In genomic region chr19:37926711-37927110, GRCh38 we compare ENCODE assay signal across 24 cellular contexts. TPM values are rescaled to one million over a fixed set of nuclear protein-coding genes. Genes with fewer than 3 reads are reported as not detected.
DNase-seq lines count a peak whose midpoint lies in the region; ATAC-seq, FAIRE-seq and TF ChIP-seq lines count a peak whose summit lies in the region.
"Had no signal": no experiment of that assay in that cellular context is flagged by ENCODE, and none has a peak within 500 bp of the region (broad histone marks: within the 10 kb centered on the region; RNA-seq: fewer than 3 reads in every experiment).

No MANE protein-coding gene starts in this region.

- H3K36me3 Mint-ChIP-seq in activated B cell treated with CpG ODN at 0.5 μM for 24 hours (ENCODE audit: low read depth): peaks cover 18% of the 10 kb centered on the region
- H3K36me3 Mint-ChIP-seq in CD8-positive, alpha-beta memory T cell: peaks cover 4 to 18% (median 12%) of the 10 kb centered on the region in 3 donors

- no peak overlapping the region for H2AK5ac ChIP-seq in neuronal stem cell (ENCODE audit: low read depth, low read length)

- no peak for TF ChIP-seq EP300 in A549 (IDR thresholded peaks at IDR 0.05)

- DNase-seq in A549 (ENCODE audit: low read depth in 1 of 2, low spot score in 1 of 2): no peak
- no peak for DNase-seq in activated B cell treated with CpG ODN at 0.5 μM for 24 hours
- no peak for DNase-seq in neuronal stem cell (ENCODE audit: low spot score)
- no peak for DNase-seq in activated CD4-positive, alpha-beta T cell treated with anti-CD3 and anti-CD28 coated beads for 4 hours
- no peak for DNase-seq in CD8-positive, alpha-beta memory T cell
- DNase-seq: Calu3; CD4-positive, CD25-positive, alpha-beta regulatory T cell; DMS79; GOT3; KG1; MV-4-11; NCI-H187; NCI-H2107; NCI-H510A; NCI-H748 treated with DMSO at 0.1 percent for 48 hours; SIG-M5 had no signal

- intact Hi-C loops in activated B cell treated with CpG ODN at 0.5 μM for 24 hours (cut with micrococcal nuclease): loop anchor here (5.0 kb wide), 1 partner anchor 36 kb away; no protein-coding TSS in a partner anchor

- peak; percentile 61 for FAIRE-seq in A549 (lab: Jason Lieb, UNC)
- FAIRE-seq: HepG2 had no signal

- H3K4me2 ChIP-seq in A549 (no peak overlapping the region), neuronal stem cell (ENCODE audit: insufficient read depth, low read length, poor library complexity, severe bottlenecking) (no peak overlapping the region)

- no peaks in the 10 kb centered on the region for H3K9me3 Mint-ChIP-seq in activated B cell treated with CpG ODN at 0.5 μM for 24 hours
- no peaks in the 10 kb centered on the region for H3K9me3 Mint-ChIP-seq in CD8-positive, alpha-beta memory T cell
- H3K9me3 Mint-ChIP-seq: CD4-positive, CD25-positive, alpha-beta regulatory T cell had no signal

- no peak overlapping the region for H3K4ac ChIP-seq in neuronal stem cell (ENCODE audit: low read length)

- no peak overlapping the region for H2BK15ac ChIP-seq in neuronal stem cell (ENCODE audit: low read length)

- no peaks in the 10 kb centered on the region for H3K27me3 Mint-ChIP-seq in activated B cell treated with CpG ODN at 0.5 μM for 24 hours
- peaks cover 0 to 1% of the 10 kb centered on the region in 2 donors for H3K27me3 Mint-ChIP-seq in CD8-positive, alpha-beta memory T cell
- H3K27me3 Mint-ChIP-seq: CD4-positive, CD25-positive, alpha-beta regulatory T cell had no signal

- 73% methylated on average over 5 of the region's 5 CpGs for WGBS in A549 (ENCODE audit: missing lambda C conversion rate)
- no CpG with 5 or more reads among the region's 5 CpGs for WGBS in neuronal stem cell (ENCODE audit: extremely low coverage in 2 of 2, insufficient read length in 2 of 2, insufficient replicate concordance in 1 of 2), 2 donors

- no peak for TF ChIP-seq POLR2A in A549 (IDR thresholded peaks at IDR 0.05; ENCODE audit: low read length)

- no peak overlapping the region for H4K91ac ChIP-seq in neuronal stem cell (ENCODE audit: low read depth, low read length, poor library complexity)

- H3K9ac ChIP-seq in neuronal stem cell (ENCODE audit: low read depth, low read length, poor library complexity): no peak overlapping the region

- TF ChIP-seq CTCF in A549 (IDR thresholded peaks at IDR 0.05) (no peak), HEK293 (tag by site-specific recombination; IDR thresholded peaks at IDR 0.05) (no peak), activated B cell treated with CpG ODN at 0.5 μM for 24 hours (IDR thresholded peaks at IDR 0.05) (no peak)

- H3K27ac ChIP-seq in A549: peak overlapping the region in 1 of 2 experiments; percentile 38; a peak in 3 of 6 replicates
- H3K27ac ChIP-seq in HEK293 (ENCODE audit: extremely low read depth, low read depth, low read length): no peak overlapping the region
- no peak overlapping the region for H3K27ac ChIP-seq in neuronal stem cell (replicated peaks; ENCODE audit: low read length)
- no peak overlapping the region for H3K27ac ChIP-seq in CD8-positive, alpha-beta memory T cell (ENCODE audit: low read depth, low read length)
- H3K27ac ChIP-seq: 22Rv1 had no signal

- no peak overlapping the region for H4K8ac ChIP-seq in neuronal stem cell (ENCODE audit: low read depth, low read length)

- peak overlapping the region; percentile 9 for H2BK12ac ChIP-seq in neuronal stem cell (ENCODE audit: low read length)

- H3K4me1 Mint-ChIP-seq in activated B cell treated with CpG ODN at 0.5 μM for 24 hours: peaks cover 89% of the 10 kb centered on the region
- H3K4me1 Mint-ChIP-seq in CD8-positive, alpha-beta memory T cell: peaks cover 5 to 30% (median 14%) of the 10 kb centered on the region in 3 donors

- no peaks in the 10 kb centered on the region for H3K27me3 ChIP-seq in neuronal stem cell (ENCODE audit: control insufficient read depth in 3 of 3, insufficient read depth in 3 of 3, low read depth in 1 of 3, low read length in 3 of 3)
- no peaks in the 10 kb centered on the region for H3K27me3 ChIP-seq in CD8-positive, alpha-beta memory T cell (ENCODE audit: insufficient read depth, low read length, poor library complexity, severe bottlenecking)

- peak overlapping the region; percentile 60 for H3K4me3 Mint-ChIP-seq in activated B cell treated with CpG ODN at 0.5 μM for 24 hours
- H3K4me3 Mint-ChIP-seq in CD8-positive, alpha-beta memory T cell: no peak overlapping the region
- H3K4me3 Mint-ChIP-seq: CD4-positive, CD25-positive, alpha-beta regulatory T cell had no signal

- H3K79me1 ChIP-seq in neuronal stem cell (ENCODE audit: low read depth, low read length): peaks cover 7% of the 10 kb centered on the region

- H3K4me1 ChIP-seq in A549 (peaks cover 55% of the 10 kb centered on the region), HEK293 (ENCODE audit: control insufficient read depth, insufficient read depth, low read length) (peaks cover 10% of the 10 kb centered on the region), neuronal stem cell (ENCODE audit: control insufficient read depth in 2 of 2, insufficient read depth in 1 of 2, low read depth in 1 of 2, low read length in 2 of 2) (peaks cover 2 to 4% of the 10 kb centered on the region in 2 donors)
- no peaks in the 10 kb centered on the region for H3K4me1 ChIP-seq in CD8-positive, alpha-beta memory T cell (ENCODE audit: insufficient read depth, low read length)

- no peak overlapping the region for H3K4me3 ChIP-seq in A549
- no peak overlapping the region for H3K4me3 ChIP-seq in HEK293 (ENCODE audit: low read depth, low read length)
- H3K4me3 ChIP-seq in neuronal stem cell (ENCODE audit: low read length in 2 of 2): no peak overlapping the region
- H3K4me3 ChIP-seq in CD8-positive, alpha-beta memory T cell (ENCODE audit: low read length): no peak overlapping the region

- H3K27ac Mint-ChIP-seq in activated B cell treated with CpG ODN at 0.5 μM for 24 hours: peak overlapping the region; percentile 97
- no peak overlapping the region for H3K27ac Mint-ChIP-seq in CD8-positive, alpha-beta memory T cell

- H3K23ac ChIP-seq in neuronal stem cell (ENCODE audit: low read depth, low read length, poor library complexity): peak overlapping the region; percentile 63

- ATAC-seq in A549 (no peak), activated B cell treated with CpG ODN at 0.5 μM for 24 hours (ENCODE audit: low read depth) (peak; percentile 9), GM21360 (IDR thresholded peaks at IDR 0.05; ENCODE audit: unreplicated experiment) (no peak), GM21717 (IDR thresholded peaks at IDR 0.05; ENCODE audit: unreplicated experiment) (no peak)
- ATAC-seq: HepG2 had no signal

- peak overlapping the region; percentile 46 for H3K18ac ChIP-seq in neuronal stem cell (ENCODE audit: low read length)

- POLR2A ChIA-PET in A549 (lab: Yijun Ruan, JAX): interaction anchor here (0.7 to 1.2 kb wide), 2 partner anchors 20 to 1154 kb away, joined by 3 to 4 read pairs; partner anchors contain the start of gene SIPA1L3
- POLR2A ChIA-PET in HEK293 (lab: Yijun Ruan, JAX): no interaction called here
- POLR2A ChIA-PET in activated B cell treated with CpG ODN at 0.5 μM for 24 hours (lab: Charles Lee): interaction anchor here (0.6 to 4.0 kb wide), 18 partner anchors 10 to 274 kb away, joined by 3 to 75 read pairs (median 8); partner anchors contain the start of genes SIPA1L3 and WDR87
- POLR2A ChIA-PET in CD8-positive, alpha-beta memory T cell (lab: Charles Lee): no interaction called here

- no peak overlapping the region for H2AFZ ChIP-seq in neuronal stem cell (ENCODE audit: low read length)

- H3K9me3 ChIP-seq in A549 (0 out of 3 replicates have a peak, but pooled peaks cover 4% of the 10 kb centered on the region), HEK293 (ENCODE audit: control insufficient read depth, insufficient read depth, low read depth, low read length) (no peaks in the 10 kb centered on the region), neuronal stem cell (replicated peaks in 1 of 2; ENCODE audit: control insufficient read depth in 2 of 2, insufficient read depth in 1 of 2, low read depth in 1 of 2, low read length in 2 of 2) (peaks cover 0 to 9% of the 10 kb centered on the region in 2 donors)
- no peaks in the 10 kb centered on the region for H3K9me3 ChIP-seq in CD8-positive, alpha-beta memory T cell (ENCODE audit: low read length)

- no peak for TF ChIP-seq RAD21 in A549 (conservative IDR thresholded peaks at IDR 0.05 in 1 of 2, IDR thresholded peaks at IDR 0.05 in 1 of 2)

- CTCF ChIA-PET in A549 (lab: Yijun Ruan, JAX): interaction anchor here (0.7 to 16.3 kb wide), 5 partner anchors 12 to 168 kb away, joined by 3 to 230 read pairs (median 6); partner anchors contain the start of genes SIPA1L3 and WDR87
- CTCF ChIA-PET in HEK293 (lab: Yijun Ruan, JAX): no interaction called here
- CTCF ChIA-PET in activated B cell treated with CpG ODN at 0.5 μM for 24 hours (lab: Charles Lee): interaction anchor here (1.1 to 2.5 kb wide), 3 partner anchors 10 to 107 kb away, joined by 3 to 7 read pairs (median 4); no protein-coding TSS in a partner anchor
- CTCF ChIA-PET in CD8-positive, alpha-beta memory T cell (lab: Charles Lee): interaction anchor here (1.5 kb wide), 1 partner anchor 24 kb away, joined by 5 read pairs; no protein-coding TSS in a partner anchor

- H2BK5ac ChIP-seq in neuronal stem cell (ENCODE audit: low read length): no peak overlapping the region

- no peak overlapping the region for H3K14ac ChIP-seq in neuronal stem cell (ENCODE audit: low read length)

- H2BK120ac ChIP-seq in neuronal stem cell (ENCODE audit: low read depth, low read length): no peak overlapping the region

- H3K36me3 ChIP-seq in HEK293 (ENCODE audit: control insufficient read depth in 2 of 2, insufficient read depth in 1 of 2, low read length in 2 of 2): peaks cover 0 to 31% of the 10 kb centered on the region in 2 experiments; a peak in 2 of 3 replicates
- H3K36me3 ChIP-seq in neuronal stem cell (replicated peaks in 1 of 2; ENCODE audit: control insufficient read depth in 2 of 2, insufficient read depth in 2 of 2, low read length in 2 of 2): peaks cover 0 to 13% of the 10 kb centered on the region in 2 donors
- H3K36me3 ChIP-seq in CD8-positive, alpha-beta memory T cell (ENCODE audit: insufficient read depth, low read length): no peaks in the 10 kb centered on the region

RNA-seq across cellular contexts. Expression of gene SIPA1L3, which starts 19.7 kb away (rescaled TPM):
- 28.9 and 47.8 TPM in 2 replicates for polyA plus RNA-seq in A549 (2011; rRNA removed)
- polyA plus RNA-seq in A549 (2012; cell fraction: cytosol; rRNA removed): 27.9 and 36.2 TPM in 2 replicates
- 73.6 and 96.7 TPM in 2 replicates for polyA plus RNA-seq in A549 (2012; cell fraction: nucleus; rRNA removed)
- polyA plus RNA-seq in A549 (2017; fragmentation: RNase III; extraction: RNeasy Plus Mini Kit Qiagen cat#74134 plus additional on column Dnase treatment): 50.6 to 55.4 TPM (median 53.9 TPM) in 3 replicates
- 156 and 168 TPM in 2 replicates for polyA minus RNA-seq in A549 (2011; rRNA and poly(A)+ RNA removed)
- 120 and 145 TPM in 2 replicates for total RNA-seq in activated B cell treated with CpG ODN at 0.5 μM for 24 hours
- 11.3 TPM for polyA plus RNA-seq in neuronal stem cell (2013, experiment 1 of 2)
- polyA plus RNA-seq in neuronal stem cell (2013, experiment 2 of 2): 11.5 TPM
- 10 to 100 TPM; 11.5 to 14.8 TPM for total RNA-seq in CD8-positive, alpha-beta memory T cell
- polyA plus RNA-seq in CD8-positive, alpha-beta memory T cell: 5.4 TPM

RNA-seq across cellular contexts. Expression of gene WDR87, which starts 20.3 kb away (rescaled TPM):
- not detected in 2 replicates for polyA plus RNA-seq in A549 (2011; rRNA removed)
- polyA plus RNA-seq in A549 (2012; cell fraction: cytosol; rRNA removed): not detected in 2 replicates
- not detected in 2 replicates for polyA plus RNA-seq in A549 (2012; cell fraction: nucleus; rRNA removed)
- not detected in 3 replicates for polyA plus RNA-seq in A549 (2017; fragmentation: RNase III; extraction: RNeasy Plus Mini Kit Qiagen cat#74134 plus additional on column Dnase treatment)
- not detected in 2 replicates for polyA minus RNA-seq in A549 (2011; rRNA and poly(A)+ RNA removed)
- not detected in 2 replicates for total RNA-seq in activated B cell treated with CpG ODN at 0.5 μM for 24 hours
- not detected for polyA plus RNA-seq in neuronal stem cell (2013, experiment 1 of 2)
- polyA plus RNA-seq in neuronal stem cell (2013, experiment 2 of 2): not detected
- total RNA-seq in CD8-positive, alpha-beta memory T cell: not detected
- not detected for polyA plus RNA-seq in CD8-positive, alpha-beta memory T cell
- total RNA-seq: Calu3; CD4-positive, CD25-positive, alpha-beta regulatory T cell; HepG2; RPMI7951; T-helper 1 cell treated with Interleukin-12 subunit alpha and Interleukin-12 subunit beta and Interleukin-4 antibody, amounts not matched to agents 30 ng/mL and 1 ng/mL, for 36 hours had no signal
- polyA plus RNA-seq: AG04450; CD4-positive, CD25-positive, alpha-beta regulatory T cell; HepG2 had no signal

Comparison
In these comparisons a context has a peak if more than half of its experiments do, and no peak if none do; other contexts are left out.
1. POLR2A ChIA-PET loops: an anchor here in A549 (0.7 to 1.2 kb wide) and activated B cell treated with CpG ODN at 0.5 μM for 24 hours (0.6 to 4.0 kb wide); none called in HEK293 and CD8-positive, alpha-beta memory T cell.